ENCODE assay signal across 1 cellular context in the genomic region with DNA sequence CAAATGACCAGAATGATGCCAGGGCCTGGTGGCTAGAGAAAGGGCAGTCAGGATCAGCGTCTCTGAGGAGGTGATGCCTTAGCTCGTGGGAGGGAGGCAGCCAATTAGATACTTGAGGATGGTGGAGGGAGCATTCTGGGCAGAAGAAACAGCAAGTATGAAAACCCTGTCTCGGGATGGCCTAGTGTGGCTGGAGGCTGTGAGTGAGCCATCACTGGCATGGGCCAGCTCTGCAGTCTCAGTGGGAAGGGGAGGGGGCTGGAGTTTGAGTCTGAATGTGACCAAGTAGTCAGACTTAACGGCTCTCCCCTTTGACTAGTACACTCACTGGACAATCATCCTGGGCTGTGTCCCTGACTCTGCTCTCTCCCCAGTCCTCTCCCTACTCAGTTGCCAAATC.
TF ChIP-seq lines count a peak whose summit lies in the region.

No MANE protein-coding gene starts in this region.

TF ChIP-seq in IMR-90, 13 proteins besides CTCF, POLR2A, EP300 and RAD21 (continued from another document):
- TF ChIP-seq CEBPB (IDR thresholded peaks at IDR 0.05; ENCODE audit: low read depth, low read length) (no peak), NFE2L2 (IDR thresholded peaks at IDR 0.05; ENCODE audit: low read depth, low read length) (no peak)
